ENCODE assay signal across 16 cellular contexts in the genomic region with DNA sequence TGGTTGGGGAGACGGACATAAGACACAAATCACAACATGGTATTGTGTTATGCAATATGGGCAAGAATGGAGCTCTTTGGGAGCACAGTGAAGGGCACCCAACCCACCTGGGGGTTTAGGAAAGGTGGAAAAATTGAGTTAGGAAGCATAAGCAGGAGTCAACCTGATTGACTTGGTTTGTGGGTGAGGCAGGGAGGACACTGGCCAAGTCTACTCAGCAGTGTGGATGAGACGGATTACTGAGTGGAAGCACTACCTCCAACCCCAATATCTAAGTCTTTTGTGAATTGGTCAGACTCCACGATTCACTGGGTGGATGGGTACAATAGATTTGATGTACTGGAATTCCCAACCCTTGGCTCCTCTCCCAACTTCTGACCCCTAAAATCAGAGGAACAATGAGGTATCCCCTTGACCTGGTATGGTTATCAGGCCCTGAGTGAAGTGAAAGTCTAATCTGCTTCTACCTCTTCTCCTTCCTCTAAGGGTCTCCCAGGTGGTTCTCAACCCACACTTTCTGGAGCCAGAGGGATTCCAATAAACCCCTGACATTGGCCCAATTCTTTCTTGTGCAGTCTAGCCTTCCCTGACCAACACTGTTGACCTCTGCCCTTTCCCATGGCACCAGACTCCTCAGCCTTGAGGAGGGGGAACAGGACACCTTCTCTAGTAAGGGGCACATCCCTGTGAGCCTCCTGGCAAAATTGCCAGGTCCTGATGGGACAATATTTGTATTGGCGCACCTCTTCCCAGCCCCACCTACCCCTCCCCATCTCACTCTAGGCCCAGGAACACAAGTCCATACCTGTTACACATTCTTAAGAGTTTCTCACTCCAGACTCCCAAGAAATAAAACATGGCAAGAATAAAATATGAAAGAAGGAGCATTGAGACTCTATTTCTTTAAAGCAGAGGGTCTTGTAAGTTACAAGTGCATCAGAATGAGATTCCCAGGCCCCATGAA. TPM values are rescaled to one million over a fixed set of nuclear protein-coding genes. Genes with fewer than 3 reads are reported as not detected.
DNase-seq lines count a peak whose midpoint lies in the region; ATAC-seq and TF ChIP-seq lines count a peak whose summit lies in the region.
"Had no signal": no experiment of that assay in that cellular context is flagged by ENCODE, and none has a peak within 500 bp of the region (broad histone marks: within the 10 kb centered on the region; RNA-seq: fewer than 3 reads in every experiment).

No MANE protein-coding gene starts in this region.

- H4K20me1 ChIP-seq in SK-N-SH (ENCODE audit: insufficient read depth): peaks cover 36% of the 10 kb centered on the region

- DNase-seq in DMS 273 (lab: John Stamatoyannopoulos, UW; ENCODE audit: unreplicated experiment) (peak; percentile 77), DMS 273 treated with DMSO at 0.1 percent for 48 hours (lab: John Stamatoyannopoulos, UW) (no peak), SK-N-SH (peak; percentile 31), inferior parietal cortex (ENCODE audit: extremely low spot score) (no peak), SHP77 treated with DMSO at 0.1 percent for 48 hours (lab: John Stamatoyannopoulos, UW) (no peak), HUDEP-2 (lab: John Stamatoyannopoulos, UW; ENCODE audit: unreplicated experiment in 76 of 76) (no peak)
- no peak for DNase-seq in stimulated activated naive B cell treated with anti-CD40 and anti-IgM and Interleukin-4, amounts not matched to agents 10 μg/mL and 1 μg/mL and 100 μg/mL, for 72 hours
- DNase-seq: 8988T, activated B cell treated with CpG ODN at 0.5 μM for 24 hours, NCI-H1417, NCI-H69, SJCRH30, testis had no signal

- no peak overlapping the region for H3K4me2 ChIP-seq in SK-N-SH

- WGBS in SK-N-SH (ENCODE audit: low lambda C conversion rate): 93% methylated on average over 4 of the region's 4 CpGs
- 69 to 87% methylated on average over 2 to 3 of the region's 4 CpGs for WGBS in gastroesophageal sphincter (ENCODE audit: low coverage in 1 of 2), 2 donors

- H3K36me3 ChIP-seq in SK-N-SH (replicated peaks in 1 of 2; ENCODE audit: control insufficient read depth in 1 of 2, insufficient read depth in 2 of 2, low read length in 1 of 2): peaks cover 0 to 13% of the 10 kb centered on the region in 2 experiments
- no peaks in the 10 kb centered on the region for H3K36me3 ChIP-seq in gastroesophageal sphincter
- H3K36me3 ChIP-seq: SJCRH30 had no signal

- TF ChIP-seq CTCF in SK-N-SH (IDR thresholded peaks at IDR 0.05) (no peak), gastroesophageal sphincter (IDR thresholded peaks at IDR 0.05) (no peak)

- H3K9me2 ChIP-seq in SK-N-SH: no peaks in the 10 kb centered on the region

- H3K4me1 ChIP-seq in SK-N-SH (ENCODE audit: control insufficient read depth in 1 of 2, insufficient read depth in 2 of 2, low read depth in 1 of 2, low read length in 1 of 2): peaks cover 9 to 13% of the 10 kb centered on the region in 2 experiments; a peak in 1 of 4 replicates
- peaks cover 0 to 28% (median 16%) of the 10 kb centered on the region in 3 donors for H3K4me1 ChIP-seq in gastroesophageal sphincter
- H3K4me1 ChIP-seq: SJCRH30 had no signal

- no peak for TF ChIP-seq RAD21 in SK-N-SH (IDR thresholded peaks at IDR 0.05; ENCODE audit: low read length)

- H3F3A ChIP-seq in SK-N-SH (replicated peaks; ENCODE audit: insufficient read depth): peaks cover 34% of the 10 kb centered on the region

- peaks cover 7% of the 10 kb centered on the region in 2 donors for H3K27me3 Mint-ChIP-seq in stimulated activated naive B cell treated with anti-CD40 and anti-IgM and Interleukin-4, amounts not matched to agents 10 μg/mL and 1 μg/mL and 100 μg/mL, for 72 hours

- H3K27ac Mint-ChIP-seq in stimulated activated naive B cell treated with anti-CD40 and anti-IgM and Interleukin-4, amounts not matched to agents 10 μg/mL and 1 μg/mL and 100 μg/mL, for 72 hours: peak overlapping the region; percentile 1
- H3K27ac Mint-ChIP-seq: activated B cell treated with CpG ODN at 0.5 μM for 24 hours; activated T-helper 2 cell treated with anti-CD3 and anti-CD28 coated beads, Interferon-gamma antibody, Interleukin-2, Interleukin-4, amounts not matched to agents 10 μg/mL and 5 μg/mL and 100 μg/mL, durations not matched to agents 14 hours and 24 hours and 36 hours had no signal

- H3K27me3 ChIP-seq in SK-N-SH (ENCODE audit: insufficient read depth) (no peaks in the 10 kb centered on the region), gastroesophageal sphincter (no peaks in the 10 kb centered on the region)
- H3K27me3 ChIP-seq: SJCRH30, testis had no signal

- POLR2A ChIA-PET in SK-N-SH (lab: Yijun Ruan, JAX): no interaction called here

- peaks cover 25 to 31% of the 10 kb centered on the region in 2 donors for H3K4me1 Mint-ChIP-seq in stimulated activated naive B cell treated with anti-CD40 and anti-IgM and Interleukin-4, amounts not matched to agents 10 μg/mL and 1 μg/mL and 100 μg/mL, for 72 hours

- peak; percentile 6 for ATAC-seq in gastroesophageal sphincter
- ATAC-seq in stimulated activated naive B cell treated with anti-CD40 and anti-IgM and Interleukin-4, amounts not matched to agents 10 μg/mL and 1 μg/mL and 100 μg/mL, for 72 hours (replicated peaks): no peak

- H3K4me3 ChIP-seq in SK-N-SH (ENCODE audit: low read depth in 2 of 2, low read length in 1 of 2): no peak overlapping the region
- H3K4me3 ChIP-seq in gastroesophageal sphincter: no peak overlapping the region
- H3K4me3 ChIP-seq: SJCRH30, testis had no signal

- CTCF ChIA-PET in SK-N-SH (lab: Yijun Ruan, JAX): interaction anchor here (2.1 to 3.6 kb wide), 2 partner anchors 21 to 33 kb away, joined by 7 to 14 read pairs; no protein-coding TSS in a partner anchor

- no peak overlapping the region for H3K9ac ChIP-seq in SK-N-SH

- no peak overlapping the region for H2AFZ ChIP-seq in SK-N-SH (ENCODE audit: low read depth)

- H3K4me3 Mint-ChIP-seq in stimulated activated naive B cell treated with anti-CD40 and anti-IgM and Interleukin-4, amounts not matched to agents 10 μg/mL and 1 μg/mL and 100 μg/mL, for 72 hours: no peak overlapping the region
- H3K4me3 Mint-ChIP-seq: activated B cell treated with CpG ODN at 0.5 μM for 24 hours had no signal

- TF ChIP-seq POLR2A in gastroesophageal sphincter (IDR thresholded peaks at IDR 0.05): peak; percentile 12 to 29

- H3K36me3 Mint-ChIP-seq in stimulated activated naive B cell treated with anti-CD40 and anti-IgM and Interleukin-4, amounts not matched to agents 10 μg/mL and 1 μg/mL and 100 μg/mL, for 72 hours: peaks cover 19 to 25% of the 10 kb centered on the region in 2 donors

- H3K79me2 ChIP-seq in SK-N-SH (ENCODE audit: insufficient read depth): peaks cover 12% of the 10 kb centered on the region; the same call in 1 of the 2 replicates

- H3K9me3 ChIP-seq in SK-N-SH: no peaks in the 10 kb centered on the region
- no peaks in the 10 kb centered on the region for H3K9me3 ChIP-seq in gastroesophageal sphincter
- H3K9me3 ChIP-seq: SJCRH30, testis had no signal

- TF ChIP-seq EP300 in SK-N-SH (IDR thresholded peaks at IDR 0.05; ENCODE audit: borderline replicate concordance in 1 of 2, low read depth in 1 of 2, low read length in 1 of 2): no peak
- TF ChIP-seq EP300 in gastroesophageal sphincter (IDR thresholded peaks at IDR 0.05): no peak

- H3K9me3 Mint-ChIP-seq in stimulated activated naive B cell treated with anti-CD40 and anti-IgM and Interleukin-4, amounts not matched to agents 10 μg/mL and 1 μg/mL and 100 μg/mL, for 72 hours: no peaks in the 10 kb centered on the region
- H3K9me3 Mint-ChIP-seq: activated B cell treated with CpG ODN at 0.5 μM for 24 hours; activated T-helper 2 cell treated with anti-CD3 and anti-CD28 coated beads, Interferon-gamma antibody, Interleukin-2, Interleukin-4, amounts not matched to agents 10 μg/mL and 5 μg/mL and 100 μg/mL, durations not matched to agents 14 hours and 24 hours and 36 hours had no signal

- no peak overlapping the region for H3K27ac ChIP-seq in SK-N-SH (ENCODE audit: low read depth in 2 of 2, low read length in 1 of 2)
- no peak overlapping the region for H3K27ac ChIP-seq in gastroesophageal sphincter
- H3K27ac ChIP-seq: SJCRH30, testis had no signal

TF ChIP-seq in SK-N-SH, 30 proteins besides CTCF, POLR2A, EP300 and RAD21 (continues in another document):
- TF ChIP-seq, protein P1, sequence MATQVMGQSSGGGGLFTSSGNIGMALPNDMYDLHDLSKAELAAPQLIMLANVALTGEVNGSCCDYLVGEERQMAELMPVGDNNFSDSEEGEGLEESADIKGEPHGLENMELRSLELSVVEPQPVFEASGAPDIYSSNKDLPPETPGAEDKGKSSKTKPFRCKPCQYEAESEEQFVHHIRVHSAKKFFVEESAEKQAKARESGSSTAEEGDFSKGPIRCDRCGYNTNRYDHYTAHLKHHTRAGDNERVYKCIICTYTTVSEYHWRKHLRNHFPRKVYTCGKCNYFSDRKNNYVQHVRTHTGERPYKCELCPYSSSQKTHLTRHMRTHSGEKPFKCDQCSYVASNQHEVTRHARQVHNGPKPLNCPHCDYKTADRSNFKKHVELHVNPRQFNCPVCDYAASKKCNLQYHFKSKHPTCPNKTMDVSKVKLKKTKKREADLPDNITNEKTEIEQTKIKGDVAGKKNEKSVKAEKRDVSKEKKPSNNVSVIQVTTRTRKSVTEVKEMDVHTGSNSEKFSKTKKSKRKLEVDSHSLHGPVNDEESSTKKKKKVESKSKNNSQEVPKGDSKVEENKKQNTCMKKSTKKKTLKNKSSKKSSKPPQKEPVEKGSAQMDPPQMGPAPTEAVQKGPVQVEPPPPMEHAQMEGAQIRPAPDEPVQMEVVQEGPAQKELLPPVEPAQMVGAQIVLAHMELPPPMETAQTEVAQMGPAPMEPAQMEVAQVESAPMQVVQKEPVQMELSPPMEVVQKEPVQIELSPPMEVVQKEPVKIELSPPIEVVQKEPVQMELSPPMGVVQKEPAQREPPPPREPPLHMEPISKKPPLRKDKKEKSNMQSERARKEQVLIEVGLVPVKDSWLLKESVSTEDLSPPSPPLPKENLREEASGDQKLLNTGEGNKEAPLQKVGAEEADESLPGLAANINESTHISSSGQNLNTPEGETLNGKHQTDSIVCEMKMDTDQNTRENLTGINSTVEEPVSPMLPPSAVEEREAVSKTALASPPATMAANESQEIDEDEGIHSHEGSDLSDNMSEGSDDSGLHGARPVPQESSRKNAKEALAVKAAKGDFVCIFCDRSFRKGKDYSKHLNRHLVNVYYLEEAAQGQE (IDR thresholded peaks at IDR 0.05; ENCODE audit: low read depth, low read length): no peak
- no peak for TF ChIP-seq YY1 (IDR thresholded peaks at IDR 0.05; ENCODE audit: low read depth)
- no peak for TF ChIP-seq EZH2phosphoT487 (IDR thresholded peaks at IDR 0.05; ENCODE audit: borderline replicate concordance, low read depth)

RNA-seq across cellular contexts. Expression of a gene that starts 5.3 kb away (rescaled TPM):
- 28.4 and 48.0 TPM in 2 replicates for polyA plus RNA-seq in SK-N-SH (2012; rRNA removed)
- polyA plus RNA-seq in SK-N-SH (2012; cell fraction: cytosol; rRNA removed): 28.1 and 41.7 TPM in 2 replicates
- polyA plus RNA-seq in SK-N-SH (2012; cell fraction: nucleus; rRNA removed): 81.7 and 86.6 TPM in 2 replicates
- 10 to 100 TPM; 12.0 to 37.3 (median 15.6) TPM for total RNA-seq in gastroesophageal sphincter

RNA-seq across cellular contexts. Expression of a gene that starts 31.7 kb away (rescaled TPM):
- polyA plus RNA-seq in SK-N-SH (2012; rRNA removed): 25.4 and 31.2 TPM in 2 replicates
- 22.8 and 24.0 TPM in 2 replicates for polyA plus RNA-seq in SK-N-SH (2012; cell fraction: cytosol; rRNA removed)
- polyA plus RNA-seq in SK-N-SH (2012; cell fraction: nucleus; rRNA removed): 63.3 and 71.6 TPM in 2 replicates
- 10 to 100 TPM; 16.7 to 45.8 (median 26.3) TPM for total RNA-seq in gastroesophageal sphincter
- total RNA-seq: activated B cell treated with CpG ODN at 0.5 μM for 24 hours, mononuclear cell had no signal

Comparison
In these comparisons a context has a peak if more than half of its experiments do, and no peak if none do; other contexts are left out.
1. DNase-seq: peak in DMS 273 (single experiment) and SK-N-SH (single experiment); none in DMS 273 treated with DMSO at 0.1 percent for 48 hours (single experiment), stimulated activated naive B cell treated with anti-CD40 and anti-IgM and Interleukin-4, amounts not matched to agents 10 μg/mL and 1 μg/mL and 100 μg/mL, for 72 hours (single experiment), inferior parietal cortex (single experiment), SHP77 treated with DMSO at 0.1 percent for 48 hours (single experiment) and HUDEP-2 (0 of 76).